In the genomic region with DNA sequence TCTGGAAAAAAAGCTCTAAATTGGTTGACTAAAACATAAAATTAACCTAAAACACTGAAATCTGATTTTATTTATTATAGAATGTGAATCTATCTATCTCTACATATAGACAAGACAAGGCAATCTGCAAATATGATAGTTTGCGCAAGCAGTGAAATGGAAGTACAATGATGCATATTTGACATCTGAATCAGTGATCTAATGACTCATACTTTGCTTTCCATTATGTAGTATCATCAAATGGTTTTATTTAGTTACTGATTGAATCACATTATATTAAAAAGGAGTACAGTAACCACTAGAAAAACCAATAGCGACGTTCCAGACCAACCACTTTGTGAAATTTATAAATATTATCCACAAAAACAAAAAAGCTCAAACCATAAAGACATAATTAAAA, we compare ENCODE assay signal across 1 cellular context.
TF ChIP-seq lines count a peak whose summit lies in the region.

No MANE protein-coding gene starts in this region.

TF ChIP-seq in SK-N-SH treated with all-trans-retinoic acid at 6 μM for 48 hours, 23 proteins besides CTCF, POLR2A, EP300 and RAD21 (continued from another document):
- TF ChIP-seq, protein P1, sequence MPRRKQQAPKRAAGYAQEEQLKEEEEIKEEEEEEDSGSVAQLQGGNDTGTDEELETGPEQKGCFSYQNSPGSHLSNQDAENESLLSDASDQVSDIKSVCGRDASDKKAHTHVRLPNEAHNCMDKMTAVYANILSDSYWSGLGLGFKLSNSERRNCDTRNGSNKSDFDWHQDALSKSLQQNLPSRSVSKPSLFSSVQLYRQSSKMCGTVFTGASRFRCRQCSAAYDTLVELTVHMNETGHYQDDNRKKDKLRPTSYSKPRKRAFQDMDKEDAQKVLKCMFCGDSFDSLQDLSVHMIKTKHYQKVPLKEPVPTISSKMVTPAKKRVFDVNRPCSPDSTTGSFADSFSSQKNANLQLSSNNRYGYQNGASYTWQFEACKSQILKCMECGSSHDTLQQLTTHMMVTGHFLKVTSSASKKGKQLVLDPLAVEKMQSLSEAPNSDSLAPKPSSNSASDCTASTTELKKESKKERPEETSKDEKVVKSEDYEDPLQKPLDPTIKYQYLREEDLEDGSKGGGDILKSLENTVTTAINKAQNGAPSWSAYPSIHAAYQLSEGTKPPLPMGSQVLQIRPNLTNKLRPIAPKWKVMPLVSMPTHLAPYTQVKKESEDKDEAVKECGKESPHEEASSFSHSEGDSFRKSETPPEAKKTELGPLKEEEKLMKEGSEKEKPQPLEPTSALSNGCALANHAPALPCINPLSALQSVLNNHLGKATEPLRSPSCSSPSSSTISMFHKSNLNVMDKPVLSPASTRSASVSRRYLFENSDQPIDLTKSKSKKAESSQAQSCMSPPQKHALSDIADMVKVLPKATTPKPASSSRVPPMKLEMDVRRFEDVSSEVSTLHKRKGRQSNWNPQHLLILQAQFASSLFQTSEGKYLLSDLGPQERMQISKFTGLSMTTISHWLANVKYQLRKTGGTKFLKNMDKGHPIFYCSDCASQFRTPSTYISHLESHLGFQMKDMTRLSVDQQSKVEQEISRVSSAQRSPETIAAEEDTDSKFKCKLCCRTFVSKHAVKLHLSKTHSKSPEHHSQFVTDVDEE (CRISPR knock-in tag; IDR thresholded peaks at IDR 0.05) = no peak
TF ChIP-seq in SK-N-SH treated with all-trans-retinoic acid at 6 μM for 48 hours: peak in this region for 0.
